24 cellular contexts compared by ENCODE assay signal in genomic region chr18:39489426-39489825, GRCh38.
"Had no signal": no experiment of that assay in that cellular context is flagged by ENCODE, and none has a peak within 500 bp of the region (broad histone marks: within the 10 kb centered on the region; RNA-seq: fewer than 3 reads in every experiment).

No MANE protein-coding gene starts in this region.

- H3K36me3 Mint-ChIP-seq: activated CD8-positive, alpha-beta memory T cell treated with anti-CD3 and anti-CD28 coated beads, Interleukin-2, amount 10 ng/mL, durations not matched to agents 7 days and 5 days had no signal

- H3K9me3 Mint-ChIP-seq: activated T-helper 1 cell treated with anti-CD3 and anti-CD28 coated beads, Interleukin-12 subunit alpha, Interleukin-12 subunit beta, Interleukin-2, Interleukin-4 antibody, amounts not matched to agents 30 ng/mL and 10 ng/mL and 1 ng/mL, durations not matched to agents 14 hours and 24 hours and 36 hours had no signal

- H3K27me3 Mint-ChIP-seq: activated CD4-positive, alpha-beta T cell treated with anti-CD3 and anti-CD28 coated beads, Interleukin-2, amount 10 ng/mL, durations not matched to agents 24 days and 14 days; activated CD8-positive, alpha-beta memory T cell treated with anti-CD3 and anti-CD28 coated beads, Interleukin-2, amount 10 ng/mL, durations not matched to agents 7 days and 5 days; activated naive CD4-positive, alpha-beta T cell treated with anti-CD3 and anti-CD28 coated beads, Interleukin-2, amount 50 U/mL, for 24 hours; activated T-cell treated with anti-CD3 and anti-CD28 coated beads, Interleukin-2, amount 50 U/mL, for 24 hours; IgD-negative memory B cell had no signal

- H3K4me3 ChIP-seq: Peyer's patch, SJSA1 had no signal

- H3K27ac Mint-ChIP-seq: activated CD4-positive, alpha-beta T cell treated with anti-CD3 and anti-CD28 coated beads, Interleukin-2, amount 10 ng/mL, durations not matched to agents 24 days and 14 days; activated CD8-positive, alpha-beta memory T cell treated with anti-CD3 and anti-CD28 coated beads, Interleukin-2, amount 10 ng/mL, durations not matched to agents 7 days and 5 days; activated naive CD4-positive, alpha-beta T cell treated with anti-CD3 and anti-CD28 coated beads, Interleukin-2, amount 50 U/mL, for 24 hours; activated T-cell treated with anti-CD3 and anti-CD28 coated beads, Interleukin-2, amount 50 U/mL, for 24 hours; activated T-helper 1 cell treated with anti-CD3 and anti-CD28 coated beads, Interleukin-12 subunit alpha, Interleukin-12 subunit beta, Interleukin-2, Interleukin-4 antibody, amounts not matched to agents 30 ng/mL and 10 ng/mL and 1 ng/mL, durations not matched to agents 14 hours and 24 hours and 36 hours; IgD-negative memory B cell; T-helper 1 cell treated with Interleukin-12 subunit alpha and Interleukin-12 subunit beta and Interleukin-4 antibody, amounts not matched to agents 30 μg/mL and 1 μg/mL, for 36 hours; WTC11 had no signal

- H3K27me3 ChIP-seq: Peyer's patch, SJSA1 had no signal

- DNase-seq: activated CD4-positive, alpha-beta T cell treated with anti-CD3 and anti-CD28 coated beads, Interleukin-2, amount 10 ng/mL, durations not matched to agents 24 days and 14 days; activated CD4-positive, alpha-beta T cell treated with anti-CD3 and anti-CD28 coated beads, Interleukin-2, amount 50 U/mL, for 48 hours; activated CD4-positive, CD25-positive, alpha-beta regulatory T cell treated with anti-CD3 and anti-CD28 coated beads, Interleukin-2, amount 50 U/mL, for 72 hours; activated CD8-positive, alpha-beta memory T cell treated with anti-CD3 and anti-CD28 coated beads, Interleukin-2, amount 10 ng/mL, durations not matched to agents 7 days and 5 days; activated effector memory CD4-positive, alpha-beta T cell treated with Interleukin-2 at 50 U/mL for 16 hours; activated naive CD4-positive, alpha-beta T cell; activated T-cell treated with anti-CD3 and anti-CD28 coated beads, Interleukin-2, amount 50 U/mL, for 24 hours; caudate nucleus; KG1; NCI-H1092; NCI-H1417; NCI-H1930; NCI-H2171; NCI-H2227 treated with DMSO at 0.1 percent for 48 hours; NCI-H510A; NCI-H526 treated with DMSO at 0.1 percent for 48 hours; Peyer's patch; SHP77 had no signal

- H3K4me1 ChIP-seq: Peyer's patch, SJSA1 had no signal

- H3K4me1 Mint-ChIP-seq: activated CD4-positive, alpha-beta T cell treated with anti-CD3 and anti-CD28 coated beads, Interleukin-2, amount 10 ng/mL, durations not matched to agents 24 days and 14 days; activated CD8-positive, alpha-beta memory T cell treated with anti-CD3 and anti-CD28 coated beads, Interleukin-2, amount 10 ng/mL, durations not matched to agents 7 days and 5 days; activated naive CD4-positive, alpha-beta T cell treated with anti-CD3 and anti-CD28 coated beads, Interleukin-2, amount 50 U/mL, for 24 hours; IgD-negative memory B cell had no signal

- H3K27ac ChIP-seq: Peyer's patch, SJSA1 had no signal

- H3K9me3 ChIP-seq: Peyer's patch, SJSA1 had no signal

- H3K36me3 ChIP-seq: Peyer's patch, SJSA1 had no signal

- H3K4me3 Mint-ChIP-seq: activated CD4-positive, alpha-beta T cell treated with anti-CD3 and anti-CD28 coated beads, Interleukin-2, amount 10 ng/mL, durations not matched to agents 24 days and 14 days; activated CD8-positive, alpha-beta memory T cell treated with anti-CD3 and anti-CD28 coated beads, Interleukin-2, amount 10 ng/mL, durations not matched to agents 7 days and 5 days; activated naive CD4-positive, alpha-beta T cell treated with anti-CD3 and anti-CD28 coated beads, Interleukin-2, amount 50 U/mL, for 24 hours; activated T-cell treated with anti-CD3 and anti-CD28 coated beads, Interleukin-2, amount 50 U/mL, for 24 hours; activated T-helper 1 cell treated with anti-CD3 and anti-CD28 coated beads, Interleukin-12 subunit alpha, Interleukin-12 subunit beta, Interleukin-2, Interleukin-4 antibody, amounts not matched to agents 30 ng/mL and 10 ng/mL and 1 ng/mL, durations not matched to agents 14 hours and 24 hours and 36 hours; IgD-negative memory B cell; T-helper 1 cell treated with Interleukin-12 subunit alpha and Interleukin-12 subunit beta and Interleukin-4 antibody, amounts not matched to agents 30 μg/mL and 1 μg/mL, for 36 hours; WTC11 had no signal
